ENCODE assay signal across 8 cellular contexts in the genomic region with DNA sequence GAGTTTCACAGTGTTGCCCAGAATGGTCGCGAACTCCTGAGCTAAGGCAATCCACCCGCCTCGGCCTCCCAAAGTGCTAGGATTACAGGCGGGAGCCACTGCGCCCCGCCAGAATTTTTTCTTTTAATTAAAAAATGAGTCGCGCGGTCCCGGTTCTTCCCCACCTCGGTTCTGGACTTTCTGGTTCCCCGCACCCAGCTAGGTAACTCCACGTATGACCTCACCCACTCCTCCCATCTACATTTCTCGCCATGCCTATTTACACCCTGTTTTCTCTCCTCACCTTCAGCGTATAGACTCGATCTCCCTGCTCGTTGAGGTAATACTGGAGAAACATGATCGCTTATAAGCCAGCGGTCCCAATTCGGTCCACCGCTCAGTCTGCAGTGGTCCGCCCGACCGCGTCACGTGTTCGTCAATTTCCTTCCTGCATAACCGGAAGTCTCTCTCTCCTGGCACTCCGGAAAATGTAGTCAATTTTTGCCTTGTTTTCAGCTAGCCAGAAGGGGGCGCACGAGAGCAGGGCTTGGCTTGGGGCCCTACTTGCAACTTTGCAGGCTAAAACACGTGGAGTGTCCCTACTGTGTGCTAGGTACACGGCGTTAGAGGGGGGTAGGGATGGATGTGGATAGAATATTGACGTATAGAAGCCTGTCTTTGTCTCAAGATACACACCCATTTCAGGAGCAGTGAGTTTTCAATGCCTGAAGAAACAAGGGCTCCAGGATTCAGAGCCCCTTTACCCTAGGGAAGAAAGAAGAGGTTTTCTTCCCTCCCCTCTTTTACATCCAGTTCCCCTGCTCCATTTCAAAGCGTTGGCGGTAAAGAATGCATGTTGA. TPM values are rescaled to one million over a fixed set of nuclear protein-coding genes. Genes with fewer than 3 reads are reported as not detected.
DNase-seq lines count a peak whose midpoint lies in the region; ATAC-seq, FAIRE-seq and TF ChIP-seq lines count a peak whose summit lies in the region.

A gene (minus strand): TSS at position 400 of the 839 bp plus-strand sequence. CDS start 63 bp downstream, at position 337.
A gene with protein sequence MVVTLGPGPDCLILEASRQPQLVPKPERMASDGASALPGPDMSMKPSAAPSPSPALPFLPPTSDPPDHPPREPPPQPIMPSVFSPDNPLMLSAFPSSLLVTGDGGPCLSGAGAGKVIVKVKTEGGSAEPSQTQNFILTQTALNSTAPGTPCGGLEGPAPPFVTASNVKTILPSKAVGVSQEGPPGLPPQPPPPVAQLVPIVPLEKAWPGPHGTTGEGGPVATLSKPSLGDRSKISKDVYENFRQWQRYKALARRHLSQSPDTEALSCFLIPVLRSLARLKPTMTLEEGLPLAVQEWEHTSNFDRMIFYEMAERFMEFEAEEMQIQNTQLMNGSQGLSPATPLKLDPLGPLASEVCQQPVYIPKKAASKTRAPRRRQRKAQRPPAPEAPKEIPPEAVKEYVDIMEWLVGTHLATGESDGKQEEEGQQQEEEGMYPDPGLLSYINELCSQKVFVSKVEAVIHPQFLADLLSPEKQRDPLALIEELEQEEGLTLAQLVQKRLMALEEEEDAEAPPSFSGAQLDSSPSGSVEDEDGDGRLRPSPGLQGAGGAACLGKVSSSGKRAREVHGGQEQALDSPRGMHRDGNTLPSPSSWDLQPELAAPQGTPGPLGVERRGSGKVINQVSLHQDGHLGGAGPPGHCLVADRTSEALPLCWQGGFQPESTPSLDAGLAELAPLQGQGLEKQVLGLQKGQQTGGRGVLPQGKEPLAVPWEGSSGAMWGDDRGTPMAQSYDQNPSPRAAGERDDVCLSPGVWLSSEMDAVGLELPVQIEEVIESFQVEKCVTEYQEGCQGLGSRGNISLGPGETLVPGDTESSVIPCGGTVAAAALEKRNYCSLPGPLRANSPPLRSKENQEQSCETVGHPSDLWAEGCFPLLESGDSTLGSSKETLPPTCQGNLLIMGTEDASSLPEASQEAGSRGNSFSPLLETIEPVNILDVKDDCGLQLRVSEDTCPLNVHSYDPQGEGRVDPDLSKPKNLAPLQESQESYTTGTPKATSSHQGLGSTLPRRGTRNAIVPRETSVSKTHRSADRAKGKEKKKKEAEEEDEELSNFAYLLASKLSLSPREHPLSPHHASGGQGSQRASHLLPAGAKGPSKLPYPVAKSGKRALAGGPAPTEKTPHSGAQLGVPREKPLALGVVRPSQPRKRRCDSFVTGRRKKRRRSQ (plus strand): TSS at position 579 of the 839 bp plus-strand sequence. CDS start 382 bp downstream, outside the sequence.

- peak within 1 kb of the TSS; percentile 77 for H3K27ac ChIP-seq in psoas muscle

- H3K4me1 ChIP-seq in psoas muscle: peaks cover 10% of the 10 kb centered on the region

- H3K27me3 ChIP-seq in psoas muscle (ENCODE audit: insufficient read depth in 3 of 3, low read length in 2 of 3): no peaks in the 10 kb centered on the region

- H3K4me3 ChIP-seq in psoas muscle: peak within 1 kb of the TSS; percentile 84

- FAIRE-seq in GM12891 (lab: Jason Lieb, UNC) (peak; percentile 93), urothelium cell line (lab: Jason Lieb, UNC) (no peak)

- peaks cover 0 to 26% of the 10 kb centered on the region in 2 donors for H3K36me3 ChIP-seq in psoas muscle (ENCODE audit: insufficient read depth in 1 of 2, low read depth in 1 of 2)

- peak; percentile 63 for DNase-seq in GM12891 (ENCODE audit: insufficient read length, low spot score)
- peak; percentile 57 for DNase-seq in NCI-H1436 treated with DMSO at 0.1 percent for 48 hours (lab: John Stamatoyannopoulos, UW)
- DNase-seq in T follicular helper cell (ENCODE audit: low read depth): peak; percentile 87
- peak; percentile 92 for DNase-seq in amniotic epithelial cell (ENCODE audit: low read depth)
- peak; percentile 91 for DNase-seq in left ventricle myocardium superior
- peak; percentile 90 to 95 for DNase-seq in psoas muscle
- DNase-seq in urothelium cell line (ENCODE audit: low spot score): peak; percentile 86

- WGBS in psoas muscle, 3 donors: 1% methylated on average over 38 of the region's 38 CpGs

- H3K9me3 ChIP-seq in psoas muscle: no peaks in the 10 kb centered on the region

- peak; percentile 93 for TF ChIP-seq CTCF in psoas muscle (IDR thresholded peaks at IDR 0.05)

- intact Hi-C loops in left ventricle myocardium superior (cut with micrococcal nuclease): loop anchor here (10.0 kb wide), 1 partner anchor 98 kb away; no protein-coding TSS in a partner anchor
- intact Hi-C loops in psoas muscle (cut with DNase I): loop anchor here in 1 of 2 donors (1.0 to 5.0 kb wide), 3 partner anchors 24 to 241 kb away; a partner anchor contains a TSS

- ATAC-seq in HG02840 (IDR thresholded peaks at IDR 0.05; ENCODE audit: low FRiP score, unreplicated experiment): peak; percentile 84
- peak; percentile 95 for ATAC-seq in left ventricle myocardium superior
- ATAC-seq in psoas muscle: peak; percentile 94 to 97 (median 96)

- TF ChIP-seq POLR2A in GM12891 (IDR thresholded peaks at IDR 0.05; ENCODE audit: low read depth, low read length): peak; percentile 91

TF ChIP-seq in GM12891, 5 proteins besides CTCF, POLR2A, EP300 and RAD21:
- peak; percentile 91 for TF ChIP-seq POLR2AphosphoS5 (IDR thresholded peaks at IDR 0.05; ENCODE audit: low read depth, low read length)
- TF ChIP-seq TAF1 (IDR thresholded peaks at IDR 0.05; ENCODE audit: low read depth, low read length): peak; percentile 90
- TF ChIP-seq SPI1 (IDR thresholded peaks at IDR 0.05; ENCODE audit: low read depth, low read length): peak; percentile 48
- TF ChIP-seq POU2F2 (IDR thresholded peaks at IDR 0.05; ENCODE audit: low read depth, low read length): peak; percentile 92
- TF ChIP-seq PAX5 (IDR thresholded peaks at IDR 0.05; ENCODE audit: insufficient read depth, low read length, severe bottlenecking): no peak

RNA-seq across cellular contexts. Expression of the first gene that starts in this region (rescaled TPM):
- polyA plus RNA-seq in GM12891 (2012; ENCODE audit: low read depth, missing spikeins): 309 TPM
- total RNA-seq in left ventricle myocardium superior (146 TPM), psoas muscle (100 to 1,000 TPM; 123 to 146 (median 134) TPM)
- 100 to 1,000 TPM; 241 to 441 (median 274) TPM for polyA plus RNA-seq in psoas muscle

RNA-seq across cellular contexts. Expression of the second gene that starts in this region (rescaled TPM):
- polyA plus RNA-seq in GM12891 (2012; ENCODE audit: low read depth, missing spikeins): 0.05 TPM
- total RNA-seq in left ventricle myocardium superior (not detected), psoas muscle (not detected)
- under 1 TPM in 1 of 3 donors, not detected in 2; 0.01 TPM for polyA plus RNA-seq in psoas muscle

Comparison
In these comparisons a context has a peak if more than half of its experiments do, and no peak if none do; other contexts are left out.
1. Peak in every context shown above with its lines: DNase-seq, ATAC-seq, H3K4me3 ChIP-seq and H3K27ac ChIP-seq.